20 cellular contexts compared by ENCODE assay signal in the genomic region with DNA sequence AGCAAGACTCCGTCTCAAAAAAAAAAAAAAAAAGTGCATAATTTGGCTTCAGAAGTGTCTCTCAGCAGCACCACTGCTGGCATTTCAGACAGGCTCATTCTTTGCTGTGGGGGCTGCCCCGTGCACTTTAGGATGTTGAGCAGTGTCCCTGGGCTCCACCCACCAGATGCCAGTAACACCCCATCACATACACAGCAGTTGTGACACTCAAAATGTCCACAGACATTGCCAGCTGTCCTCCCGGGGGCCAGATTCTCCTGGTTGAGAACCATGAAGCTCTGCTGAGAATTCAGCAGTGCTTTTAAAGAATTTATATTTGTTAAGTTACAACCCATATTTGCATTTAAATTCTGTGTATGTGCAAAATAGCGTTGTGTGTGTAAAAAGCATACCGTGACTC. TPM values are rescaled to one million over a fixed set of nuclear protein-coding genes. Genes with fewer than 3 reads are reported as not detected.
"Had no signal": no experiment of that assay in that cellular context is flagged by ENCODE, and none has a peak within 500 bp of the region (broad histone marks: within the 10 kb centered on the region; RNA-seq: fewer than 3 reads in every experiment).

No MANE protein-coding gene starts in this region.

- H3K27me3 ChIP-seq: right lobe of liver, transverse colon, uterus had no signal

- H3K4me3 ChIP-seq: right lobe of liver, smooth muscle cell, transverse colon, uterus had no signal

- H3K4me1 ChIP-seq: right lobe of liver, transverse colon, uterus had no signal

- DNase-seq: activated CD4-positive, alpha-beta memory T cell treated with anti-CD3 and anti-CD28 coated beads, Interleukin-2, amount 10 ng/mL, durations not matched to agents 7 days and 5 days; activated CD4-positive, alpha-beta T cell treated with anti-CD3 and anti-CD28 coated beads for 48 hours; activated CD4-positive, CD25-positive, alpha-beta regulatory T cell; activated effector memory CD4-positive, alpha-beta T cell treated with Interleukin-2 at 50 U/mL for 16 hours; activated naive CD4-positive, alpha-beta T cell treated with anti-CD3 and anti-CD28 coated beads, Interleukin-2, amount 10 ng/mL, durations not matched to agents 7 days and 5 days; activated T-cell treated with anti-CD3 and anti-CD28 coated beads, Interleukin-2, amount 50 U/mL, for 72 hours; anterior cingulate cortex; central memory CD4-positive, alpha-beta T cell; dermis blood vessel endothelial cell; effector CD8-positive, alpha-beta T cell; erythroblast; head of caudate nucleus; nephron progenitor cell; right lobe of liver; stimulated activated CD4-positive, alpha-beta T cell treated with anti-CD3 and anti-CD28 coated beads, Interleukin-15, amount 100 ng/mL, for 24 hours; stimulated activated naive B cell treated with anti-CD40 and anti-IgM and Interleukin-4, amounts not matched to agents 10 μg/mL and 1 μg/mL and 100 μg/mL, for 72 hours; T1000; transverse colon; uterus had no signal

- H3K9me3 ChIP-seq: right lobe of liver, transverse colon, uterus had no signal

- H3K4me2 ChIP-seq: smooth muscle cell had no signal

- H3K36me3 ChIP-seq: transverse colon, uterus had no signal

- ATAC-seq: activated T-cell treated with anti-CD3 and anti-CD28 coated beads, Interleukin-2, amount 50 U/mL, for 72 hours; right lobe of liver had no signal

- H3K27ac ChIP-seq: right lobe of liver, transverse colon, uterus had no signal

RNA-seq across cellular contexts. Expression of a gene that starts 19.3 kb away (rescaled TPM):
- total RNA-seq: activated CD4-positive, alpha-beta memory T cell treated with anti-CD3 and anti-CD28 coated beads, Interleukin-2, amount 10 ng/mL, durations not matched to agents 7 days and 5 days had no signal
